ENCODE assay signal across 31 cellular contexts in genomic region chr3:175153595-175153994, GRCh38.
"Had no signal": no experiment of that assay in that cellular context is flagged by ENCODE, and none has a peak within 500 bp of the region (broad histone marks: within the 10 kb centered on the region; RNA-seq: fewer than 3 reads in every experiment).

No MANE protein-coding gene starts in this region.

- H3K4me1 Mint-ChIP-seq: activated CD4-positive, alpha-beta T cell treated with anti-CD3 and anti-CD28 coated beads, Interleukin-2, amount 10 ng/mL, durations not matched to agents 7 days and 5 days had no signal

- H3K4me1 ChIP-seq: adrenal gland, breast epithelium had no signal

- H3K36me3 ChIP-seq: adrenal gland, breast epithelium, WERI-Rb-1 had no signal

- H3K9me3 Mint-ChIP-seq: activated CD4-positive, alpha-beta T cell treated with anti-CD3 and anti-CD28 coated beads, Interleukin-2, amount 10 ng/mL, durations not matched to agents 7 days and 5 days; activated naive CD4-positive, alpha-beta T cell treated with anti-CD3 and anti-CD28 coated beads, Interleukin-2, amount 50 U/mL, for 72 hours; activated T-cell treated with anti-CD3 and anti-CD28 coated beads, Interleukin-2, amount 50 U/mL, for 4 hours; activated T-helper 1 cell treated with anti-CD3 and anti-CD28 coated beads, Interleukin-12 subunit alpha, Interleukin-12 subunit beta, Interleukin-2, Interleukin-4 antibody, amounts not matched to agents 30 ng/mL and 10 ng/mL and 1 ng/mL, durations not matched to agents 14 hours and 24 hours and 36 hours had no signal

- DNase-seq: activated CD4-positive, alpha-beta T cell treated with anti-CD3 and anti-CD28 coated beads, Interleukin-2, amount 10 ng/mL, durations not matched to agents 7 days and 5 days; activated CD4-positive, alpha-beta T cell treated with anti-CD3 and anti-CD28 coated beads, Interleukin-2, amount 50 U/mL, for 48 hours; activated CD8-positive, alpha-beta memory T cell treated with anti-CD3 and anti-CD28 coated beads, Interleukin-2, amount 50 U/mL, for 4 hours; activated CD8-positive, alpha-beta T cell treated with anti-CD3 and anti-CD28 coated beads, Interleukin-2, amount 10 ng/mL, durations not matched to agents 7 days and 5 days; activated gamma-delta T cell treated with Interleukin-2 at 50 U/mL for 16 hours; activated naive CD4-positive, alpha-beta T cell treated with anti-CD3 and anti-CD28 coated beads for 36 hours; activated T-cell treated with anti-CD3 and anti-CD28 coated beads for 4 hours; activated T-cell treated with anti-CD3 and anti-CD28 coated beads, Interleukin-2, amount 50 U/mL, for 4 hours; adrenal gland; body of pancreas; cerebellar nuclear complex; Karpas-422; NCI-H1048; NCI-H1105 treated with DMSO at 0.1 percent for 48 hours; NCI-H1436; NCI-H1694; NCI-H1930; NCI-H2081 treated with DMSO at 0.1 percent for 48 hours; NCI-H226; NCI-H524 treated with DMSO at 0.1 percent for 48 hours; NCI-H748 treated with DMSO at 0.1 percent for 48 hours; NK-92 treated with Interleukin-12 subunit alpha and Interleukin-12 subunit beta, amount 100 ng/mL, for 24 hours; PC-3; Right ventricle myocardium superior; SW 1271; T-helper 1 cell; T1000; WERI-Rb-1 had no signal

- H3K4me3 Mint-ChIP-seq: activated CD4-positive, alpha-beta T cell treated with anti-CD3 and anti-CD28 coated beads, Interleukin-2, amount 10 ng/mL, durations not matched to agents 7 days and 5 days; activated CD8-positive, alpha-beta T cell treated with anti-CD3 and anti-CD28 coated beads, Interleukin-2, amount 10 ng/mL, durations not matched to agents 7 days and 5 days; activated naive CD4-positive, alpha-beta T cell treated with anti-CD3 and anti-CD28 coated beads for 36 hours; activated T-cell treated with anti-CD3 and anti-CD28 coated beads, Interleukin-2, amount 50 U/mL, for 4 hours; activated T-helper 1 cell treated with anti-CD3 and anti-CD28 coated beads, Interleukin-12 subunit alpha, Interleukin-12 subunit beta, Interleukin-2, Interleukin-4 antibody, amounts not matched to agents 30 ng/mL and 10 ng/mL and 1 ng/mL, durations not matched to agents 14 hours and 24 hours and 36 hours had no signal

- H3K27ac ChIP-seq: adrenal gland, body of pancreas, breast epithelium, WERI-Rb-1 had no signal

- H3K9me3 ChIP-seq: adrenal gland, body of pancreas, breast epithelium had no signal

- H3K36me3 Mint-ChIP-seq: activated naive CD4-positive, alpha-beta T cell treated with anti-CD3 and anti-CD28 coated beads, Interleukin-2, amount 50 U/mL, for 72 hours had no signal

- H3K27me3 ChIP-seq: adrenal gland, breast epithelium had no signal

- H3K4me3 ChIP-seq: adrenal gland, body of pancreas, breast epithelium had no signal

- H3K27ac Mint-ChIP-seq: activated CD4-positive, alpha-beta T cell treated with anti-CD3 and anti-CD28 coated beads, Interleukin-2, amount 10 ng/mL, durations not matched to agents 7 days and 5 days; activated CD8-positive, alpha-beta T cell treated with anti-CD3 and anti-CD28 coated beads, Interleukin-2, amount 10 ng/mL, durations not matched to agents 7 days and 5 days; activated naive CD4-positive, alpha-beta T cell treated with anti-CD3 and anti-CD28 coated beads for 36 hours; activated naive CD4-positive, alpha-beta T cell treated with anti-CD3 and anti-CD28 coated beads, Interleukin-2, amount 50 U/mL, for 72 hours; activated T-helper 1 cell treated with anti-CD3 and anti-CD28 coated beads, Interleukin-12 subunit alpha, Interleukin-12 subunit beta, Interleukin-2, Interleukin-4 antibody, amounts not matched to agents 30 ng/mL and 10 ng/mL and 1 ng/mL, durations not matched to agents 14 hours and 24 hours and 36 hours had no signal

- ATAC-seq: activated CD8-positive, alpha-beta T cell treated with anti-CD3 and anti-CD28 coated beads, Interleukin-2, amount 10 ng/mL, durations not matched to agents 7 days and 5 days; activated naive CD4-positive, alpha-beta T cell treated with anti-CD3 and anti-CD28 coated beads, Interleukin-2, amount 50 U/mL, for 72 hours; activated T-cell treated with anti-CD3 and anti-CD28 coated beads, Interleukin-2, amount 50 U/mL, for 4 hours; body of pancreas; PC-3 had no signal

- H3K27me3 Mint-ChIP-seq: activated CD4-positive, alpha-beta T cell treated with anti-CD3 and anti-CD28 coated beads, Interleukin-2, amount 10 ng/mL, durations not matched to agents 7 days and 5 days had no signal
